8 cellular contexts compared by ENCODE assay signal in genomic region chr7:25259487-25260243, GRCh38. TPM values are rescaled to one million over a fixed set of nuclear protein-coding genes. Genes with fewer than 3 reads are reported as not detected.
DNase-seq lines count a peak whose midpoint lies in the region; ATAC-seq and TF ChIP-seq lines count a peak whose summit lies in the region.

No MANE protein-coding gene starts in this region.

- H3K27ac Mint-ChIP-seq in neural crest cell (ENCODE audit: unreplicated experiment) = no peak overlapping the region

- H3K9ac ChIP-seq in fibroblast of lung (ENCODE audit: insufficient read depth, low read length) = no peak overlapping the region

- H2AFZ ChIP-seq in fibroblast of lung (ENCODE audit: low read length) = peak overlapping the region; percentile 72

- H3K27me3 ChIP-seq in Panc1 (ENCODE audit: control insufficient read depth, insufficient read depth, low read length) (peaks cover 9% of the 10 kb centered on the region), fibroblast of lung (ENCODE audit: control insufficient read depth, insufficient read depth, low read length) (peaks cover 4% of the 10 kb centered on the region)

- peaks cover 2% of the 10 kb centered on the region for H3K27me3 Mint-ChIP-seq in activated T-cell treated with anti-CD3 and anti-CD28 coated beads, Interleukin-2, amount 50 U/mL, for 4 hours (ENCODE audit: low read depth)
- H3K27me3 Mint-ChIP-seq in neural crest cell (ENCODE audit: low read depth) = peaks cover 3% of the 10 kb centered on the region

- in situ Hi-C loops in Panc1 (cut with HindIII; ENCODE audit: low pct_unique_long_range_greater_than_20kb, low sequenced_read_pairs) = no loop called here

- DNase-seq in CD1c-positive myeloid dendritic cell (ENCODE audit: extremely low spot score) (peak; percentile 78), LHCN-M2 (ENCODE audit: low read depth) (peak; percentile 78), Panc1 (ENCODE audit: low read depth, low spot score) (peak; percentile 46), fibroblast of lung (ENCODE audit: low read depth in 2 of 2) (peak; percentile 59 to 86), neural crest cell (ENCODE audit: low read depth, low spot score) (peak; percentile 68), stromal cell of bone marrow (ENCODE audit: low read depth) (peak; percentile 71)
- DNase-seq in activated T-cell treated with anti-CD3 and anti-CD28 coated beads, Interleukin-2, amount 50 U/mL, for 4 hours = peak; percentile 44

- intact Hi-C loops in Panc1 (cut with micrococcal nuclease; ENCODE audit: unreplicated experiment) = loop anchor here (1.0 to 5.0 kb wide), 3 partner anchors 130 to 598 kb away; no protein-coding TSS in a partner anchor

- H3K9me3 ChIP-seq in Panc1 (ENCODE audit: control insufficient read depth, insufficient read depth, low read depth, low read length) (no peaks in the 10 kb centered on the region), fibroblast of lung (ENCODE audit: control insufficient read depth, insufficient read depth, low read depth, low read length) (no peaks in the 10 kb centered on the region)

- H3K36me3 ChIP-seq in Panc1 (ENCODE audit: control insufficient read depth, insufficient read depth, low read length) = no peaks in the 10 kb centered on the region
- no peaks in the 10 kb centered on the region for H3K36me3 ChIP-seq in fibroblast of lung (ENCODE audit: control insufficient read depth, insufficient read depth, low read length)

- peak overlapping the region; percentile 33 for H3K4me2 ChIP-seq in fibroblast of lung (ENCODE audit: extremely low read depth, insufficient read depth, low read length)

- H4K20me1 ChIP-seq in fibroblast of lung (ENCODE audit: control insufficient read depth, extremely low read depth, insufficient read depth, low read length) = no peaks in the 10 kb centered on the region

- H3K4me1 Mint-ChIP-seq in activated T-cell treated with anti-CD3 and anti-CD28 coated beads, Interleukin-2, amount 50 U/mL, for 4 hours (ENCODE audit: low read depth) = peaks cover 27% of the 10 kb centered on the region
- H3K4me1 Mint-ChIP-seq in neural crest cell = peaks cover 23% of the 10 kb centered on the region

- CTCF ChIA-PET in Panc1 (lab: Charles Lee) = interaction anchor here (0.7 to 2.5 kb wide), 5 partner anchors 58 to 595 kb away, joined by 3 to 20 read pairs (median 4); no protein-coding TSS in a partner anchor

- H3K27ac ChIP-seq in Panc1 (ENCODE audit: low read length) = no peak overlapping the region
- no peak overlapping the region for H3K27ac ChIP-seq in fibroblast of lung (ENCODE audit: insufficient read depth, low read length)

- no peak overlapping the region for H3K4me3 ChIP-seq in Panc1 (ENCODE audit: low read depth in 2 of 2, low read length in 2 of 2)
- H3K4me3 ChIP-seq in fibroblast of lung (replicated peaks in 1 of 4; ENCODE audit: control extremely low read depth in 1 of 4, insufficient read depth in 1 of 4, low read depth in 3 of 4, low read length in 4 of 4) = no peak overlapping the region

- no peaks in the 10 kb centered on the region for H3K79me2 ChIP-seq in fibroblast of lung (ENCODE audit: control insufficient read depth, insufficient read depth, low read length)

- H3K4me3 Mint-ChIP-seq in activated T-cell treated with anti-CD3 and anti-CD28 coated beads, Interleukin-2, amount 50 U/mL, for 4 hours = peak overlapping the region; percentile 8
- no peak overlapping the region for H3K4me3 Mint-ChIP-seq in neural crest cell

- no TSS peak for BruUV-seq in Panc1 (replicated peaks; lab: Mats Ljungman, UMichigan)

- TF ChIP-seq CTCF in Panc1 (IDR thresholded peaks at IDR 0.05) = peak; percentile 91
- peak; percentile 93 to 95 for TF ChIP-seq CTCF in fibroblast of lung (conservative IDR thresholded peaks at IDR 0.05 in 1 of 2, IDR thresholded peaks at IDR 0.05 in 1 of 2; ENCODE audit: low read depth in 1 of 2, low read length in 2 of 2)
- peak; percentile 88 for TF ChIP-seq CTCF in neural crest cell (conservative IDR thresholded peaks at IDR 0.05)

- H3K36me3 Mint-ChIP-seq in activated T-cell treated with anti-CD3 and anti-CD28 coated beads, Interleukin-2, amount 50 U/mL, for 4 hours (ENCODE audit: insufficient read depth) = no peaks in the 10 kb centered on the region
- no peaks in the 10 kb centered on the region for H3K36me3 Mint-ChIP-seq in neural crest cell (ENCODE audit: low read depth)

- H3K9me3 Mint-ChIP-seq in activated T-cell treated with anti-CD3 and anti-CD28 coated beads, Interleukin-2, amount 50 U/mL, for 4 hours = no peaks in the 10 kb centered on the region
- no peaks in the 10 kb centered on the region for H3K9me3 Mint-ChIP-seq in neural crest cell

- POLR2A ChIA-PET in Panc1 (lab: Charles Lee) = no interaction called here

- H3K4me1 ChIP-seq in Panc1 (ENCODE audit: control insufficient read depth, insufficient read depth, low read length) (no peaks in the 10 kb centered on the region), fibroblast of lung (ENCODE audit: control insufficient read depth, extremely low read depth, insufficient read depth, low read length) (no peaks in the 10 kb centered on the region)

- ATAC-seq in GM21360 (IDR thresholded peaks at IDR 0.05; ENCODE audit: unreplicated experiment) (peak; percentile 63), Panc1 (peak; percentile 94)
- ATAC-seq in activated T-cell treated with anti-CD3 and anti-CD28 coated beads, Interleukin-2, amount 50 U/mL, for 4 hours = peak; percentile 80 to 88

RNA-seq across cellular contexts. Expression of gene NPVF, which starts 31.4 kb away (rescaled TPM):
- total RNA-seq in LHCN-M2 (2014; rRNA removed) (not detected in 2 replicates), Panc1 (2021; ENCODE audit: unreplicated experiment) (not detected), fibroblast of lung (not detected in 2 replicates), neural crest cell (not detected in 2 replicates)
- polyA plus RNA-seq in LHCN-M2 (2012) = not detected
- not detected for polyA plus RNA-seq in Panc1 (2012; ENCODE audit: insufficient read length)
- not detected for total RNA-seq in activated T-cell treated with anti-CD3 and anti-CD28 coated beads, Interleukin-2, amount 50 U/mL, for 4 hours
- polyA plus RNA-seq in fibroblast of lung = not detected in 2 replicates
- polyA plus RNA-seq in fibroblast of lung (2012) = not detected in 2 replicates
- not detected in 2 replicates for polyA minus RNA-seq in fibroblast of lung (ENCODE audit: low replicate concordance)
